ENCODE assay signal across 33 cellular contexts in the genomic region with DNA sequence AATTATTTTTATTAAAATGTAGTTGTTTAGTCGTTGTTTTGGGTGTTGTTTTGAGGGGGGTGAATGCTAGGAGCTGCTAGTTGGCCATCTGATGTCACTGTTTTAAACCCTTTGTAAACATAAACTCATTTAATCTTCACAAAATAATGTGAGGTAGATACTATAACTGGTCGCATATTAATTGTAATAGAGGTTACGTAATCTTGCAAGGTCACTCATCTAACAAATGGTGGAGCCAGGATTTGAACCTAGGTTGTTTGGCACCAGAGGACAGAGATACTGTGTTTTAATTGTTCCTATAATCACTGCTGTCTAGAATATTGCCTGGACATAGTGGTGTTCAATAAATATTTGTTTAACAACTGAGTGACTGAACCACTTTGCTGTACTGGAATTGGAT. TPM values are rescaled to one million over a fixed set of nuclear protein-coding genes. Genes with fewer than 3 reads are reported as not detected.
"Had no signal": no experiment of that assay in that cellular context is flagged by ENCODE, and none has a peak within 500 bp of the region (broad histone marks: within the 10 kb centered on the region; RNA-seq: fewer than 3 reads in every experiment).

No MANE protein-coding gene starts in this region.

- H3K27ac Mint-ChIP-seq: activated CD8-positive, alpha-beta T cell treated with anti-CD3 and anti-CD28 coated beads for 36 hours; activated naive CD8-positive, alpha-beta T cell; activated T-helper 17 cell treated with anti-CD3 and anti-CD28 coated beads, Interleukin-2, amount 50 U/mL, for 72 hours had no signal

- ATAC-seq: activated CD4-positive, CD25-positive, alpha-beta regulatory T cell treated with anti-CD3 and anti-CD28 coated beads, Interleukin-2, amount 50 U/mL, for 24 hours; activated CD8-positive, alpha-beta T cell treated with anti-CD3 and anti-CD28 coated beads for 36 hours; activated T-cell treated with anti-CD3 and anti-CD28 coated beads, Interleukin-2, amount 50 U/mL, for 4 hours; activated T-helper 17 cell treated with anti-CD3 and anti-CD28 coated beads, Interleukin-2, amount 50 U/mL, for 72 hours; gastroesophageal sphincter; WTC11 had no signal

- H3K27ac ChIP-seq: brain microvascular endothelial cell, colonic mucosa, epithelial cell of prostate, esophagus squamous epithelium, gastroesophageal sphincter, VCaP had no signal

- H3K4me3 Mint-ChIP-seq: activated CD8-positive, alpha-beta T cell treated with anti-CD3 and anti-CD28 coated beads for 36 hours; activated naive CD8-positive, alpha-beta T cell; activated T-cell treated with anti-CD3 and anti-CD28 coated beads, Interleukin-2, amount 50 U/mL, for 4 hours; activated T-helper 17 cell treated with anti-CD3 and anti-CD28 coated beads, Interleukin-2, amount 50 U/mL, for 72 hours; central memory CD8-positive, alpha-beta T cell; WTC11 had no signal

- H3K9me3 ChIP-seq: colonic mucosa, esophagus squamous epithelium, gastroesophageal sphincter had no signal

- H3K4me1 ChIP-seq: colonic mucosa had no signal

- H3K27me3 ChIP-seq: brain microvascular endothelial cell, colonic mucosa, esophagus squamous epithelium, gastroesophageal sphincter had no signal

- FAIRE-seq: astrocyte, bronchial epithelial cell, endometrium, endothelial cell of umbilical vein, TTC549 had no signal

- H3K27me3 Mint-ChIP-seq: activated T-helper 17 cell treated with anti-CD3 and anti-CD28 coated beads, Interleukin-2, amount 50 U/mL, for 72 hours; central memory CD8-positive, alpha-beta T cell had no signal

- H3K36me3 Mint-ChIP-seq: activated naive CD8-positive, alpha-beta T cell had no signal

- H3K4me3 ChIP-seq: colonic mucosa, esophagus squamous epithelium, gastroesophageal sphincter had no signal

- H3K9me3 Mint-ChIP-seq: activated CD8-positive, alpha-beta T cell treated with anti-CD3 and anti-CD28 coated beads for 36 hours; activated T-cell treated with anti-CD3 and anti-CD28 coated beads, Interleukin-2, amount 50 U/mL, for 4 hours; activated T-helper 17 cell treated with anti-CD3 and anti-CD28 coated beads, Interleukin-2, amount 50 U/mL, for 72 hours; central memory CD8-positive, alpha-beta T cell; WTC11 had no signal

- DNase-seq: activated CD4-positive, alpha-beta T cell treated with anti-CD3 and anti-CD28 coated beads for 48 hours; activated CD4-positive, alpha-beta T cell treated with anti-CD3 and anti-CD28 coated beads, Interleukin-2, amount 50 U/mL, for 1 hour; activated CD4-positive, alpha-beta T cell treated with anti-CD3 and anti-CD28 coated beads, Interleukin-2, amount 50 U/mL, for 48 hours; activated CD8-positive, alpha-beta memory T cell treated with anti-CD3 and anti-CD28 coated beads for 24 hours; activated CD8-positive, alpha-beta T cell treated with anti-CD3 and anti-CD28 coated beads for 36 hours; activated effector memory CD4-positive, alpha-beta T cell treated with Interleukin-2 at 50 U/mL for 16 hours; activated gamma-delta T cell treated with Interleukin-2 at 50 U/mL for 16 hours; activated naive CD4-positive, alpha-beta T cell treated with anti-CD3 and anti-CD28 coated beads, Interleukin-2, amount 50 U/mL, for 16 hours; activated naive CD4-positive, alpha-beta T cell treated with Interleukin-2 at 50 U/mL for 16 hours; activated T-cell treated with anti-CD3 and anti-CD28 coated beads, Interleukin-2, amount 50 U/mL, for 4 hours; amniotic stem cell; anterior cingulate cortex; brain microvascular endothelial cell; colonic mucosa; effector CD8-positive, alpha-beta T cell; esophagus squamous epithelium; foreskin melanocyte; head of caudate nucleus; T-helper 2 cell had no signal

- H3K4me1 Mint-ChIP-seq: activated T-helper 17 cell treated with anti-CD3 and anti-CD28 coated beads, Interleukin-2, amount 50 U/mL, for 72 hours had no signal

RNA-seq across cellular contexts. Expression of a gene that starts 54.4 kb away (rescaled TPM):
- total RNA-seq: activated CD8-positive, alpha-beta T cell treated with anti-CD3 and anti-CD28 coated beads for 36 hours; bronchial epithelial cell; cardiac septum; WTC11 had no signal
